Comparison of ENCODE assay signal across 16 cellular contexts in genomic region chr3:46096336-46096735, GRCh38.
DNase-seq lines count a peak whose midpoint lies in the region; ATAC-seq and TF ChIP-seq lines count a peak whose summit lies in the region.
"Had no signal": no experiment of that assay in that cellular context is flagged by ENCODE, and none has a peak within 500 bp of the region (broad histone marks: within the 10 kb centered on the region; RNA-seq: fewer than 3 reads in every experiment).

No MANE protein-coding gene starts in this region.

- peaks cover 73% of the 10 kb centered on the region for H3K4me1 Mint-ChIP-seq in activated naive CD4-positive, alpha-beta T cell treated with anti-CD3 and anti-CD28 coated beads, Interleukin-2, amount 10 ng/mL, durations not matched to agents 7 days and 5 days
- H3K4me1 Mint-ChIP-seq in activated T-helper 1 cell treated with anti-CD3 and anti-CD28 coated beads, Interleukin-12 subunit alpha, Interleukin-12 subunit beta, Interleukin-2, Interleukin-4 antibody, amounts not matched to agents 30 ng/mL and 10 ng/mL and 1 ng/mL, durations not matched to agents 14 hours and 24 hours and 36 hours (ENCODE audit: low read depth) = peaks cover 88% of the 10 kb centered on the region

- H3K27ac Mint-ChIP-seq in activated naive CD4-positive, alpha-beta T cell treated with anti-CD3 and anti-CD28 coated beads, Interleukin-2, amount 10 ng/mL, durations not matched to agents 7 days and 5 days = peak overlapping the region; percentile 94
- peak overlapping the region in 1 of 2 donors; percentile 86 for H3K27ac Mint-ChIP-seq in activated naive CD4-positive, alpha-beta T cell treated with anti-CD3 and anti-CD28 coated beads, Interleukin-2, amount 50 U/mL, for 72 hours
- peak overlapping the region; percentile 95 for H3K27ac Mint-ChIP-seq in activated T-helper 1 cell treated with anti-CD3 and anti-CD28 coated beads, Interleukin-12 subunit alpha, Interleukin-12 subunit beta, Interleukin-2, Interleukin-4 antibody, amounts not matched to agents 30 ng/mL and 10 ng/mL and 1 ng/mL, durations not matched to agents 14 hours and 24 hours and 36 hours

- peaks cover 7% of the 10 kb centered on the region for H3K27me3 Mint-ChIP-seq in activated naive CD4-positive, alpha-beta T cell treated with anti-CD3 and anti-CD28 coated beads, Interleukin-2, amount 10 ng/mL, durations not matched to agents 7 days and 5 days
- H3K27me3 Mint-ChIP-seq in activated T-helper 1 cell treated with anti-CD3 and anti-CD28 coated beads, Interleukin-12 subunit alpha, Interleukin-12 subunit beta, Interleukin-2, Interleukin-4 antibody, amounts not matched to agents 30 ng/mL and 10 ng/mL and 1 ng/mL, durations not matched to agents 14 hours and 24 hours and 36 hours (ENCODE audit: insufficient read depth) = peaks cover 13% of the 10 kb centered on the region
- H3K27me3 Mint-ChIP-seq: stimulated activated naive B cell treated with anti-CD40 and anti-IgM and Interleukin-4, amounts not matched to agents 10 μg/mL and 1 μg/mL and 100 μg/mL, for 72 hours had no signal

- H3K27ac ChIP-seq in lower lobe of right lung = peak overlapping the region; percentile 89
- H3K27ac ChIP-seq: thyroid gland had no signal

- no peaks in the 10 kb centered on the region for H3K36me3 ChIP-seq in lower lobe of right lung
- H3K36me3 ChIP-seq: adrenal gland, thyroid gland had no signal

- TF ChIP-seq CTCF in lower lobe of right lung (IDR thresholded peaks at IDR 0.05) = no peak

- peaks cover 17% of the 10 kb centered on the region for H3K36me3 Mint-ChIP-seq in activated naive CD4-positive, alpha-beta T cell treated with anti-CD3 and anti-CD28 coated beads, Interleukin-2, amount 10 ng/mL, durations not matched to agents 7 days and 5 days
- H3K36me3 Mint-ChIP-seq in activated naive CD4-positive, alpha-beta T cell treated with anti-CD3 and anti-CD28 coated beads, Interleukin-2, amount 50 U/mL, for 72 hours = peaks cover 9 to 17% of the 10 kb centered on the region in 2 donors
- H3K36me3 Mint-ChIP-seq in activated T-helper 1 cell treated with anti-CD3 and anti-CD28 coated beads, Interleukin-12 subunit alpha, Interleukin-12 subunit beta, Interleukin-2, Interleukin-4 antibody, amounts not matched to agents 30 ng/mL and 10 ng/mL and 1 ng/mL, durations not matched to agents 14 hours and 24 hours and 36 hours (ENCODE audit: low read depth) = peaks cover 14% of the 10 kb centered on the region

- DNase-seq in activated naive CD4-positive, alpha-beta T cell treated with anti-CD3 and anti-CD28 coated beads, Interleukin-2, amount 10 ng/mL, durations not matched to agents 7 days and 5 days = no peak
- DNase-seq in activated naive CD4-positive, alpha-beta T cell treated with anti-CD3 and anti-CD28 coated beads, Interleukin-2, amount 50 U/mL, for 72 hours (ENCODE audit: low spot score in 2 of 2) = no peak
- no peak for DNase-seq in activated T-helper 1 cell treated with anti-CD3 and anti-CD28 coated beads, Interleukin-12 subunit alpha, Interleukin-12 subunit beta, Interleukin-2, Interleukin-4 antibody, amounts not matched to agents 30 ng/mL and 10 ng/mL and 1 ng/mL, durations not matched to agents 14 hours and 24 hours and 36 hours (ENCODE audit: low spot score)
- DNase-seq in lower lobe of right lung = no peak
- DNase-seq in NCI-H345 treated with DMSO at 0.1 percent for 48 hours (lab: John Stamatoyannopoulos, UW; ENCODE audit: unreplicated experiment) = no peak
- no peak for DNase-seq in SIG-M5 treated with dmso at 0.1 percent for 504 hours (lab: John Stamatoyannopoulos, UW; ENCODE audit: unreplicated experiment)
- no peak for DNase-seq in glomerular visceral epithelial cell (ENCODE audit: extremely low spot score)
- DNase-seq: ACHN; activated CD4-positive, alpha-beta memory T cell treated with anti-CD3 and anti-CD28 coated beads, Interleukin-2, amount 10 ng/mL, durations not matched to agents 7 days and 5 days; adrenal gland; effector CD8-positive, alpha-beta T cell; NCI-H2029; stimulated activated CD4-positive, alpha-beta T cell treated with anti-CD3 and anti-CD28 coated beads, Interleukin-15, amount 100 ng/mL, for 24 hours; stimulated activated naive B cell treated with anti-CD40 and anti-IgM and Interleukin-4, amounts not matched to agents 10 μg/mL and 1 μg/mL and 100 μg/mL, for 72 hours; thyroid gland had no signal

- H3K4me1 ChIP-seq in lower lobe of right lung = peaks cover 41% of the 10 kb centered on the region
- H3K4me1 ChIP-seq: thyroid gland had no signal

- H3K9me3 Mint-ChIP-seq in activated naive CD4-positive, alpha-beta T cell treated with anti-CD3 and anti-CD28 coated beads, Interleukin-2, amount 10 ng/mL, durations not matched to agents 7 days and 5 days = peaks cover 14% of the 10 kb centered on the region
- peaks cover 2 to 8% of the 10 kb centered on the region in 2 donors for H3K9me3 Mint-ChIP-seq in activated naive CD4-positive, alpha-beta T cell treated with anti-CD3 and anti-CD28 coated beads, Interleukin-2, amount 50 U/mL, for 72 hours
- peaks cover 5% of the 10 kb centered on the region for H3K9me3 Mint-ChIP-seq in activated T-helper 1 cell treated with anti-CD3 and anti-CD28 coated beads, Interleukin-12 subunit alpha, Interleukin-12 subunit beta, Interleukin-2, Interleukin-4 antibody, amounts not matched to agents 30 ng/mL and 10 ng/mL and 1 ng/mL, durations not matched to agents 14 hours and 24 hours and 36 hours

- CTCF ChIA-PET in activated naive CD4-positive, alpha-beta T cell treated with anti-CD3 and anti-CD28 coated beads, Interleukin-2, amount 10 ng/mL, durations not matched to agents 7 days and 5 days (lab: Charles Lee) = interaction anchor here (1.2 to 3.2 kb wide), 4 partner anchors 8 to 272 kb away, joined by 3 to 17 read pairs (median 8); partner anchors contain the start of gene CCR1

- no peak overlapping the region for H3K4me3 Mint-ChIP-seq in activated naive CD4-positive, alpha-beta T cell treated with anti-CD3 and anti-CD28 coated beads, Interleukin-2, amount 10 ng/mL, durations not matched to agents 7 days and 5 days
- no peak overlapping the region for H3K4me3 Mint-ChIP-seq in activated T-helper 1 cell treated with anti-CD3 and anti-CD28 coated beads, Interleukin-12 subunit alpha, Interleukin-12 subunit beta, Interleukin-2, Interleukin-4 antibody, amounts not matched to agents 30 ng/mL and 10 ng/mL and 1 ng/mL, durations not matched to agents 14 hours and 24 hours and 36 hours
- H3K4me3 Mint-ChIP-seq: activated CD4-positive, alpha-beta memory T cell treated with anti-CD3 and anti-CD28 coated beads, Interleukin-2, amount 10 ng/mL, durations not matched to agents 7 days and 5 days had no signal

- no peak for ATAC-seq in activated naive CD4-positive, alpha-beta T cell treated with anti-CD3 and anti-CD28 coated beads, Interleukin-2, amount 50 U/mL, for 72 hours
- ATAC-seq in lower lobe of right lung (no peak), GM21723 (IDR thresholded peaks at IDR 0.05; ENCODE audit: unreplicated experiment) (no peak)
- ATAC-seq: stimulated activated naive B cell treated with anti-CD40 and anti-IgM and Interleukin-4, amounts not matched to agents 10 μg/mL and 1 μg/mL and 100 μg/mL, for 72 hours had no signal

- intact Hi-C loops in activated T-helper 1 cell treated with anti-CD3 and anti-CD28 coated beads, Interleukin-12 subunit alpha, Interleukin-12 subunit beta, Interleukin-2, Interleukin-4 antibody, amounts not matched to agents 30 ng/mL and 10 ng/mL and 1 ng/mL, durations not matched to agents 14 hours and 24 hours and 36 hours (cut with micrococcal nuclease) = loop anchor here (5.0 kb wide), 2 partner anchors 234 to 404 kb away; no protein-coding TSS in a partner anchor
- intact Hi-C loops in lower lobe of right lung (cut with DNase I) = no loop called here

- no peaks in the 10 kb centered on the region for H3K9me3 ChIP-seq in lower lobe of right lung
- H3K9me3 ChIP-seq: adrenal gland, thyroid gland had no signal

- H3K27me3 ChIP-seq in lower lobe of right lung (ENCODE audit: low read depth) = no peaks in the 10 kb centered on the region
- H3K27me3 ChIP-seq: adrenal gland, thyroid gland had no signal

- no peak overlapping the region for H3K4me3 ChIP-seq in lower lobe of right lung
- H3K4me3 ChIP-seq: adrenal gland, thyroid gland had no signal
